Comparison of ENCODE assay signal across 1 cellular context in genomic region chr3:194364652-194365434, GRCh38.
TF ChIP-seq lines count a peak whose summit lies in the region.

No MANE protein-coding gene starts in this region.

TF ChIP-seq in K562, 482 proteins besides CTCF, POLR2A, EP300 and RAD21 (continued from another document):
- peak; percentile 59 for TF ChIP-seq MEIS2 (IDR thresholded peaks at IDR 0.05; ENCODE audit: partially characterized antibody)
- TF ChIP-seq PKNOX1 (IDR thresholded peaks at IDR 0.05), result 0 out of 2 replicates have a peak, but pooled peaks have one; percentile 37
- TF ChIP-seq MAX (CRISPR knock-in tag; IDR thresholded peaks at IDR 0.05), result 0 out of 2 replicates have a peak, but pooled peaks have one; percentile 16
- no peak for TF ChIP-seq CEBPG (CRISPR knock-in tag; IDR thresholded peaks at IDR 0.05)
- no peak for TF ChIP-seq CEBPG (tag; conservative IDR thresholded peaks at IDR 0.05 in 1 of 2, IDR thresholded peaks at IDR 0.05 in 1 of 2)
